Comparison of ENCODE assay signal across 8 cellular contexts in genomic region chr19:54470991-54471782, GRCh38. TPM values are rescaled to one million over a fixed set of nuclear protein-coding genes. Genes with fewer than 3 reads are reported as not detected.
A peak's percentile ranks its signal among the peaks of the same experiment; 100 is the strongest.
DNase-seq lines count a peak whose midpoint lies in the region; ATAC-seq and TF ChIP-seq lines count a peak whose summit lies in the region.

No MANE protein-coding gene starts in this region.

- no peaks in the 10 kb centered on the region for H3K36me3 Mint-ChIP-seq in activated CD8-positive, alpha-beta T cell treated with anti-CD3 and anti-CD28 coated beads for 36 hours (ENCODE audit: low read depth)

- H3K27me3 ChIP-seq in cardiac muscle cell = peaks cover 20% of the 10 kb centered on the region
- no peaks in the 10 kb centered on the region for H3K27me3 ChIP-seq in ovary

- TF ChIP-seq EP300 in ovary (IDR thresholded peaks at IDR 0.05) = no peak

- H3K27ac Mint-ChIP-seq in activated CD8-positive, alpha-beta T cell treated with anti-CD3 and anti-CD28 coated beads for 36 hours = no peak overlapping the region

- CTCF ChIA-PET in activated CD8-positive, alpha-beta T cell treated with anti-CD3 and anti-CD28 coated beads for 36 hours (lab: Charles Lee) = interaction anchor here (0.8 kb wide), 1 partner anchor 58 kb away, joined by 3 read pairs; no protein-coding TSS in a partner anchor

- POLR2A ChIA-PET in activated CD8-positive, alpha-beta T cell treated with anti-CD3 and anti-CD28 coated beads for 36 hours (lab: Charles Lee) = interaction anchor here (1.0 to 1.2 kb wide), 2 partner anchors 11 to 56 kb away, joined by 4 to 5 read pairs; no protein-coding TSS in a partner anchor

- peaks cover 24% of the 10 kb centered on the region for H3K27me3 Mint-ChIP-seq in activated CD8-positive, alpha-beta T cell treated with anti-CD3 and anti-CD28 coated beads for 36 hours

- H3K9me3 ChIP-seq in cardiac muscle cell (ENCODE audit: low read depth) (no peaks in the 10 kb centered on the region), ovary (no peaks in the 10 kb centered on the region)

- intact Hi-C loops in activated CD8-positive, alpha-beta T cell treated with anti-CD3 and anti-CD28 coated beads for 36 hours (cut with micrococcal nuclease) = no loop called here
- intact Hi-C loops in ovary (cut with DNase I) = loop anchor here in 1 of 4 donors (10.0 kb wide), 1 partner anchor 944 kb away; no protein-coding TSS in a partner anchor

- H3K4me1 ChIP-seq in cardiac muscle cell (ENCODE audit: low read depth) = no peaks in the 10 kb centered on the region
- peaks cover 3% of the 10 kb centered on the region for H3K4me1 ChIP-seq in ovary (ENCODE audit: insufficient read depth)

- WGBS in ovary, 3 donors = 4 to 6% (median 4%) methylated on average over 58 to 60 of the region's 60 CpGs

- peak overlapping the region; percentile 22 for H3K4me3 Mint-ChIP-seq in activated CD8-positive, alpha-beta T cell treated with anti-CD3 and anti-CD28 coated beads for 36 hours

- H3K4me3 ChIP-seq in cardiac muscle cell = peak overlapping the region; percentile 12
- peak overlapping the region; percentile 32 for H3K4me3 ChIP-seq in ovary

- no peaks in the 10 kb centered on the region for H3K9me3 Mint-ChIP-seq in activated CD8-positive, alpha-beta T cell treated with anti-CD3 and anti-CD28 coated beads for 36 hours

- no peak for TF ChIP-seq CTCF in activated CD8-positive, alpha-beta T cell treated with anti-CD3 and anti-CD28 coated beads for 36 hours (IDR thresholded peaks at IDR 0.05)
- TF ChIP-seq CTCF in cardiac muscle cell (IDR thresholded peaks at IDR 0.05; ENCODE audit: low read depth, low read length) (no peak), ovary (IDR thresholded peaks at IDR 0.05) (no peak)

- H3K36me3 ChIP-seq in cardiac muscle cell = no peaks in the 10 kb centered on the region
- no peaks in the 10 kb centered on the region for H3K36me3 ChIP-seq in ovary

- DNase-seq in COLO829 (ENCODE audit: low spot score) = peak; percentile 27
- peak; percentile 49 for DNase-seq in activated CD8-positive, alpha-beta T cell treated with anti-CD3 and anti-CD28 coated beads for 36 hours
- DNase-seq in cardiac muscle cell (ENCODE audit: low read depth in 1 of 2, low spot score in 1 of 2) = no peak
- peak in 3 of 5 donors; percentile 33 to 57 (median 41) for DNase-seq in ovary
- no peak for DNase-seq in HuH-7 (ENCODE audit: low spot score)

- peak; percentile 55 for ATAC-seq in activated CD8-positive, alpha-beta T cell treated with anti-CD3 and anti-CD28 coated beads for 36 hours
- ATAC-seq in HG03565 (IDR thresholded peaks at IDR 0.05; ENCODE audit: unreplicated experiment) = no peak
- ATAC-seq in GM21381 (IDR thresholded peaks at IDR 0.05; ENCODE audit: unreplicated experiment) = no peak
- ATAC-seq in GM19023 (IDR thresholded peaks at IDR 0.05; ENCODE audit: unreplicated experiment) = no peak

- TF ChIP-seq POLR2A in ovary (IDR thresholded peaks at IDR 0.05) = no peak

- peaks cover 17% of the 10 kb centered on the region for H3K4me1 Mint-ChIP-seq in activated CD8-positive, alpha-beta T cell treated with anti-CD3 and anti-CD28 coated beads for 36 hours (ENCODE audit: low read depth)

- H3K27ac ChIP-seq in cardiac muscle cell = no peak overlapping the region
- H3K27ac ChIP-seq in ovary = peak overlapping the region; percentile 46 to 79

RNA-seq across cellular contexts. Expression of gene CDC42EP5, which starts 1.9 kb away (rescaled TPM):
- under 1 TPM; 0.45 to 0.83 TPM for total RNA-seq in activated CD8-positive, alpha-beta T cell treated with anti-CD3 and anti-CD28 coated beads for 36 hours
- total RNA-seq in cardiac muscle cell (24.6 and 46.6 TPM in 2 replicates), ovary (10 to 100 TPM in 6 of 7 donors, 1 to 10 TPM in 1; 7.8 to 31.0 (median 18.8) TPM)
- polyA plus RNA-seq in cardiac muscle cell (28.2 and 42.4 TPM in 2 replicates), ovary (10 to 100 TPM in 1 of 2 donors, under 1 TPM in 1; 0.55 to 13.2 TPM)

RNA-seq across cellular contexts. Expression of gene LENG9, which starts 7.6 kb away (rescaled TPM):
- total RNA-seq in activated CD8-positive, alpha-beta T cell treated with anti-CD3 and anti-CD28 coated beads for 36 hours = 1 to 10 TPM; 4.3 to 5.5 TPM
- total RNA-seq in cardiac muscle cell = 6.3 and 7.6 TPM in 2 replicates
- 0.77 TPM in 1 of 2 replicates, not detected in the other for polyA plus RNA-seq in cardiac muscle cell
- total RNA-seq in ovary = 1 to 10 TPM; 2.7 to 8.3 (median 5.5) TPM
- 1 to 10 TPM in 1 of 2 donors, under 1 TPM in 1; 0.70 to 3.0 TPM for polyA plus RNA-seq in ovary

RNA-seq across cellular contexts. Expression of gene LENG8, which starts 22.2 kb away (rescaled TPM):
- 100 to 1,000 TPM; 165 to 170 TPM for total RNA-seq in activated CD8-positive, alpha-beta T cell treated with anti-CD3 and anti-CD28 coated beads for 36 hours
- 66.2 and 171 TPM in 2 replicates for total RNA-seq in cardiac muscle cell
- polyA plus RNA-seq in cardiac muscle cell = 78.4 and 92.8 TPM in 2 replicates
- 100 to 1,000 TPM; 105 to 207 (median 156) TPM for total RNA-seq in ovary
- 100 to 1,000 TPM in 1 of 2 donors, 10 to 100 TPM in 1; 29.9 to 122 TPM for polyA plus RNA-seq in ovary

RNA-seq across cellular contexts. Expression of gene LAIR2, which starts 31.4 kb away (rescaled TPM):
- 1 to 10 TPM; 1.5 to 2.1 TPM for total RNA-seq in activated CD8-positive, alpha-beta T cell treated with anti-CD3 and anti-CD28 coated beads for 36 hours
- total RNA-seq in cardiac muscle cell (not detected in 2 replicates), ovary (not detected)
- polyA plus RNA-seq in cardiac muscle cell (not detected in 2 replicates), ovary (not detected)

RNA-seq across cellular contexts. Expression of gene TTYH1, which starts 55.9 kb away (rescaled TPM):
- total RNA-seq in activated CD8-positive, alpha-beta T cell treated with anti-CD3 and anti-CD28 coated beads for 36 hours = under 1 TPM in 1 of 2 experiments, not detected in 1; 0.70 TPM
- 2.6 TPM in 1 of 2 replicates, not detected in the other for total RNA-seq in cardiac muscle cell
- polyA plus RNA-seq in cardiac muscle cell = 1.1 TPM in 2 replicates
- 10 to 100 TPM in 1 of 7 donors, 1 to 10 TPM in 5, under 1 TPM in 1; 0.95 to 34.2 (median 7.5) TPM for total RNA-seq in ovary
- 1 to 10 TPM in 1 of 2 donors, under 1 TPM in 1; 0.25 to 1.3 TPM for polyA plus RNA-seq in ovary

Comparison
In these comparisons a context has a peak if more than half of its experiments do, and no peak if none do; other contexts are left out.
1. DNase-seq: peak in COLO829 (single experiment), activated CD8-positive, alpha-beta T cell treated with anti-CD3 and anti-CD28 coated beads for 36 hours (single experiment) and ovary (3 of 5); none in cardiac muscle cell (0 of 2) and HuH-7 (single experiment).
2. RNA of gene CDC42EP5, which starts 1.9 kb away (total RNA-seq): 24.6 to 46.6 TPM in cardiac muscle cell and 7.8 to 31.0 TPM in ovary; 0.45 to 0.83 TPM in activated CD8-positive, alpha-beta T cell treated with anti-CD3 and anti-CD28 coated beads for 36 hours; every median in the first group is over 4 times any median in the second.